Comparison of ENCODE assay signal across 9 cellular contexts in genomic region chr1:66380452-66381212, GRCh38.
DNase-seq lines count a peak whose midpoint lies in the region; ATAC-seq, FAIRE-seq and TF ChIP-seq lines count a peak whose summit lies in the region.
"Had no signal": no experiment of that assay in that cellular context is flagged by ENCODE, and none has a peak within 500 bp of the region (broad histone marks: within the 10 kb centered on the region; RNA-seq: fewer than 3 reads in every experiment).

No MANE protein-coding gene starts in this region.

- no peak overlapping the region for H3K4me3 ChIP-seq in NB4 (ENCODE audit: low read depth, low read length)
- H3K4me3 ChIP-seq: SK-N-MC had no signal

- FAIRE-seq in HTR-8/SVneo (lab: Jason Lieb, UNC) = no peak

- TF ChIP-seq CTCF in NB4 (IDR thresholded peaks at IDR 0.05; ENCODE audit: low read depth, low read length) (no peak), GM13976 (IDR thresholded peaks at IDR 0.05; ENCODE audit: borderline replicate concordance, control extremely low read depth, extremely low read depth, insufficient read depth, missing control alignments) (no peak)

- in situ Hi-C loops in GM13976 (cut with MboI; ENCODE audit: low sequenced_read_pairs, unreplicated experiment) = no loop called here

- TF ChIP-seq POLR2A in NB4 (IDR thresholded peaks at IDR 0.05; ENCODE audit: extremely low read depth, insufficient read length) = no peak

- DNase-seq in NCI-H82 treated with DMSO at 0.1 percent for 48 hours (lab: John Stamatoyannopoulos, UW; ENCODE audit: unreplicated experiment) (peak; percentile 38), NCI-H82 (lab: John Stamatoyannopoulos, UW) (no peak), NB4 (ENCODE audit: low read depth) (peak; percentile 83), left lobe of liver (ENCODE audit: low spot score) (no peak), NCI-H146 (lab: John Stamatoyannopoulos, UW) (no peak), HTR-8/SVneo (ENCODE audit: insufficient read length, low spot score) (no peak), GM13976 (ENCODE audit: low spot score) (no peak)

- ATAC-seq in HG02571 (IDR thresholded peaks at IDR 0.05; ENCODE audit: unreplicated experiment) (peak; percentile 96), left lobe of liver (peak; percentile 28)

Comparison
In these comparisons a context has a peak if more than half of its experiments do, and no peak if none do; other contexts are left out.
1. DNase-seq: peak in NCI-H82 treated with DMSO at 0.1 percent for 48 hours (single experiment) and NB4 (single experiment); none in NCI-H82 (single experiment), left lobe of liver (single experiment), NCI-H146 (single experiment), HTR-8/SVneo (single experiment) and GM13976 (single experiment).